8 cellular contexts compared by ENCODE assay signal in genomic region chr1:90045853-90046563, GRCh38.
DNase-seq lines count a peak whose midpoint lies in the region; ATAC-seq and TF ChIP-seq lines count a peak whose summit lies in the region.

No MANE protein-coding gene starts in this region.

- H3K36me3 ChIP-seq in effector memory CD4-positive, alpha-beta T cell (ENCODE audit: control insufficient read depth, insufficient read depth, low read length), result no peaks in the 10 kb centered on the region

- no peak overlapping the region for H3K4me3 ChIP-seq in effector memory CD4-positive, alpha-beta T cell (ENCODE audit: insufficient read depth, low read depth, low read length, poor library complexity, severe bottlenecking)

- DNase-seq in Ammon's horn (ENCODE audit: low spot score), result peak; percentile 23
- peak; percentile 47 for DNase-seq in NCI-H69 (lab: John Stamatoyannopoulos, UW)
- DNase-seq in cerebellar cortex (ENCODE audit: low spot score), result peak; percentile 42
- peak; percentile 40 for DNase-seq in nephron progenitor cell
- DNase-seq in effector memory CD4-positive, alpha-beta T cell, result no peak
- no peak for DNase-seq in activated effector memory CD4-positive, alpha-beta T cell treated with Interleukin-2 at 50 U/mL for 16 hours

- no peak overlapping the region for H3K27ac Mint-ChIP-seq in nephron progenitor cell

- H3K4me3 Mint-ChIP-seq in nephron progenitor cell, result no peak overlapping the region

- H3K27me3 ChIP-seq in effector memory CD4-positive, alpha-beta T cell (replicated peaks; ENCODE audit: control insufficient read depth, insufficient read depth, low read length, poor library complexity, severe bottlenecking), result no peaks in the 10 kb centered on the region

- ATAC-seq in HG03108 (IDR thresholded peaks at IDR 0.05; ENCODE audit: unreplicated experiment), result no peak

- H3K27ac ChIP-seq in effector memory CD4-positive, alpha-beta T cell (ENCODE audit: insufficient read depth, low read length, poor library complexity, severe bottlenecking), result no peak overlapping the region

- H3K27me3 Mint-ChIP-seq in nephron progenitor cell (ENCODE audit: low read depth, poor library complexity), result no peaks in the 10 kb centered on the region

- no peaks in the 10 kb centered on the region for H3K9me3 Mint-ChIP-seq in nephron progenitor cell

- H3K4me1 ChIP-seq in effector memory CD4-positive, alpha-beta T cell (ENCODE audit: control insufficient read depth, insufficient read depth, low read length, poor library complexity, severe bottlenecking), result no peaks in the 10 kb centered on the region

- TF ChIP-seq CTCF in GM12873 (IDR thresholded peaks at IDR 0.05; ENCODE audit: insufficient read depth, low read depth, low read length, missing control alignments) (peak; percentile 68), nephron progenitor cell (IDR thresholded peaks at IDR 0.05) (peak; percentile 61)

- peaks cover 13% of the 10 kb centered on the region for H3K4me1 Mint-ChIP-seq in nephron progenitor cell

- H3K9me3 ChIP-seq in effector memory CD4-positive, alpha-beta T cell (ENCODE audit: control insufficient read depth, low read length), result no peaks in the 10 kb centered on the region

- no peaks in the 10 kb centered on the region for H3K36me3 Mint-ChIP-seq in nephron progenitor cell (ENCODE audit: low read depth)

Comparison
In these comparisons a context has a peak if more than half of its experiments do, and no peak if none do; other contexts are left out.
1. DNase-seq: peak in Ammon's horn (single experiment), NCI-H69 (single experiment), cerebellar cortex (single experiment) and nephron progenitor cell (single experiment); none in effector memory CD4-positive, alpha-beta T cell (0 of 3) and activated effector memory CD4-positive, alpha-beta T cell treated with Interleukin-2 at 50 U/mL for 16 hours (single experiment).